Comparison of ENCODE assay signal across 28 cellular contexts in the genomic region with DNA sequence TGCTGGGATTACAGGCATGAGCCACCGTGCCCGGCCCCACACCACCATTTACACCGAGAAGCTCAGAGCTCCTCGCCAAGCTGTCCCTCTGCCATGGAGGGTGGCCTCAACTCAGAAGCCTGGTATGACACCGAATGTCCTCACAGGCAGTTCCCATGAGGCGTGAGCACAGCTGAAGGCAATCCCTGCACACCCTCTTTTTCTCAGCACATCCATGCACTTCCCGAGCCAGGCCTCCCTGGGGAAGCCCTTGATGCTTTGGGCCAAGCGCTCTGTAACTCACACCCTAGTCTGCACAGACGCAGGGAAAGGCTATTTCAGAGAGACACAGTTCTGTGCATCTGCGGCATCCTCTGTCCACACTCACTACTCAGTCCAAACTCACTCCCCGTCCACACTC. TPM values are rescaled to one million over a fixed set of nuclear protein-coding genes. Genes with fewer than 3 reads are reported as not detected.
"Had no signal": no experiment of that assay in that cellular context is flagged by ENCODE, and none has a peak within 500 bp of the region (broad histone marks: within the 10 kb centered on the region; RNA-seq: fewer than 3 reads in every experiment).

No MANE protein-coding gene starts in this region.

- H3K9me3 ChIP-seq: adrenal gland, ascending aorta, esophagus squamous epithelium, gastrocnemius medialis, heart left ventricle, lower lobe of right lung, right lobe of liver, transverse colon, uterus had no signal

- DNase-seq: activated CD4-positive, alpha-beta T cell treated with anti-CD3 and anti-CD28 coated beads, Interleukin-2, amount 10 ng/mL, durations not matched to agents 24 days and 14 days; activated CD8-positive, alpha-beta memory T cell treated with anti-CD3 and anti-CD28 coated beads, Interleukin-2, amount 10 ng/mL, durations not matched to agents 7 days and 5 days; activated CD8-positive, alpha-beta T cell treated with anti-CD3 and anti-CD28 coated beads for 36 hours; activated naive CD4-positive, alpha-beta T cell; activated T-cell treated with anti-CD3 and anti-CD28 coated beads for 4 hours; brain microvascular endothelial cell; central memory CD4-positive, alpha-beta T cell; dorsolateral prefrontal cortex; endodermal cell; esophagus squamous epithelium; gastrocnemius medialis; lower lobe of right lung; mesendoderm; naive B cell; small intestine; stimulated activated CD4-positive, alpha-beta T cell treated with anti-CD3 and anti-CD28 coated beads, Interleukin-15, amount 100 ng/mL, for 24 hours; stimulated activated CD4-positive, alpha-beta T cell treated with anti-CD3 and anti-CD28 coated beads, Interleukin-2, amount 100 ng/mL, for 48 hours; stimulated activated CD8-positive, alpha-beta memory T cell treated with anti-CD3 and anti-CD28 coated beads, Interleukin-4, amount 100 ng/mL, for 48 hours; stimulated activated naive B cell treated with anti-CD40 and anti-IgM and Interleukin-4, amounts not matched to agents 10 μg/mL and 1 μg/mL and 100 μg/mL, for 72 hours; transverse colon had no signal

- H3K4me3 Mint-ChIP-seq: activated CD4-positive, alpha-beta T cell treated with anti-CD3 and anti-CD28 coated beads, Interleukin-2, amount 10 ng/mL, durations not matched to agents 24 days and 14 days; activated CD8-positive, alpha-beta memory T cell treated with anti-CD3 and anti-CD28 coated beads, Interleukin-2, amount 10 ng/mL, durations not matched to agents 7 days and 5 days; activated CD8-positive, alpha-beta T cell treated with anti-CD3 and anti-CD28 coated beads for 36 hours; activated naive CD8-positive, alpha-beta T cell; endodermal cell; naive B cell; stimulated activated naive B cell treated with anti-CD40 and anti-IgM and Interleukin-4, amounts not matched to agents 10 μg/mL and 1 μg/mL and 100 μg/mL, for 72 hours had no signal

- H3K36me3 ChIP-seq: adrenal gland, gastrocnemius medialis, lower lobe of right lung, neutrophil, right lobe of liver, transverse colon, uterus had no signal

- H3K27ac ChIP-seq: adrenal gland, ascending aorta, brain microvascular endothelial cell, dorsolateral prefrontal cortex, esophagus squamous epithelium, gastrocnemius medialis, heart left ventricle, lower lobe of right lung, neutrophil, right lobe of liver, transverse colon, uterus had no signal

- H3K4me1 Mint-ChIP-seq: activated CD4-positive, alpha-beta T cell treated with anti-CD3 and anti-CD28 coated beads, Interleukin-2, amount 10 ng/mL, durations not matched to agents 24 days and 14 days; activated CD8-positive, alpha-beta memory T cell treated with anti-CD3 and anti-CD28 coated beads, Interleukin-2, amount 10 ng/mL, durations not matched to agents 7 days and 5 days; endodermal cell; stimulated activated naive B cell treated with anti-CD40 and anti-IgM and Interleukin-4, amounts not matched to agents 10 μg/mL and 1 μg/mL and 100 μg/mL, for 72 hours had no signal

- H3K27me3 ChIP-seq: adrenal gland, ascending aorta, brain microvascular endothelial cell, dorsolateral prefrontal cortex, esophagus squamous epithelium, gastrocnemius medialis, heart left ventricle, neutrophil, right lobe of liver, transverse colon, uterus had no signal

- H3K4me3 ChIP-seq: adrenal gland, ascending aorta, dorsolateral prefrontal cortex, esophagus squamous epithelium, gastrocnemius medialis, heart left ventricle, lower lobe of right lung, right lobe of liver, transverse colon, uterus had no signal

- H3K4me1 ChIP-seq: adrenal gland, ascending aorta, gastrocnemius medialis, lower lobe of right lung, right lobe of liver, transverse colon, uterus had no signal

- H3K27me3 Mint-ChIP-seq: activated CD4-positive, alpha-beta T cell treated with anti-CD3 and anti-CD28 coated beads, Interleukin-2, amount 10 ng/mL, durations not matched to agents 24 days and 14 days; activated CD8-positive, alpha-beta T cell treated with anti-CD3 and anti-CD28 coated beads for 36 hours; activated naive CD8-positive, alpha-beta T cell; naive B cell had no signal

- H3K36me3 Mint-ChIP-seq: activated CD8-positive, alpha-beta memory T cell treated with anti-CD3 and anti-CD28 coated beads, Interleukin-2, amount 10 ng/mL, durations not matched to agents 7 days and 5 days; activated naive CD8-positive, alpha-beta T cell had no signal

- H3K27ac Mint-ChIP-seq: activated CD4-positive, alpha-beta T cell treated with anti-CD3 and anti-CD28 coated beads, Interleukin-2, amount 10 ng/mL, durations not matched to agents 24 days and 14 days; activated CD8-positive, alpha-beta memory T cell treated with anti-CD3 and anti-CD28 coated beads, Interleukin-2, amount 10 ng/mL, durations not matched to agents 7 days and 5 days; activated CD8-positive, alpha-beta T cell treated with anti-CD3 and anti-CD28 coated beads for 36 hours; activated naive CD8-positive, alpha-beta T cell; endodermal cell; naive B cell; stimulated activated naive B cell treated with anti-CD40 and anti-IgM and Interleukin-4, amounts not matched to agents 10 μg/mL and 1 μg/mL and 100 μg/mL, for 72 hours had no signal

- ATAC-seq: activated CD8-positive, alpha-beta memory T cell treated with anti-CD3 and anti-CD28 coated beads, Interleukin-2, amount 10 ng/mL, durations not matched to agents 7 days and 5 days; activated CD8-positive, alpha-beta T cell treated with anti-CD3 and anti-CD28 coated beads for 36 hours; gastrocnemius medialis; heart left ventricle; right lobe of liver; stimulated activated naive B cell treated with anti-CD40 and anti-IgM and Interleukin-4, amounts not matched to agents 10 μg/mL and 1 μg/mL and 100 μg/mL, for 72 hours had no signal

RNA-seq across cellular contexts. Expression of a gene that starts 18.4 kb away (rescaled TPM):
- total RNA-seq: activated CD4-positive, alpha-beta T cell treated with anti-CD3 and anti-CD28 coated beads, Interleukin-2, amount 10 ng/mL, durations not matched to agents 24 days and 14 days; activated CD8-positive, alpha-beta memory T cell treated with anti-CD3 and anti-CD28 coated beads, Interleukin-2, amount 10 ng/mL, durations not matched to agents 7 days and 5 days; activated CD8-positive, alpha-beta T cell treated with anti-CD3 and anti-CD28 coated beads for 36 hours; T-helper 2 cell treated with Interferon-gamma antibody and Interleukin-4, amounts not matched to agents 100 ng/mL and 5 ng/mL, for 36 hours had no signal
